8 cellular contexts compared by ENCODE assay signal in the genomic region with DNA sequence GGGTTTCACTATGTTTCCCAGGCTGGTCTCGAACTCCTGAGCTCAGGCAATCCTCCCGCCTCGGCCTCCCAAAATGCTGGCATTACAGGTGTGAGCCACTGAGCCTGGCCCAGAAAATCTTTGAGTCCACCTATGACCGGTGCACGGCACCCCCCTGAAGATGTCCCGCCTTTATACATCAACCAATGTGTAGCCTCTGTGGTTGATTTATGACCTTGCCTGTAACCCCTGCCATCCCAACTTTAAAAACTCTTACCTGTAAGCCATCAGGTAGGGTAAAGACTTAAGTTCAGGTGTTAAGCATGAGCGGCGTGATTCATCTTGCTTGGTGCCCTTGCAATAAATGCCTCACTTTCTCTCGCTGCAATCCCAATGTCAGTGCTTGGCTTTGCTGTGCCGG.
"Had no signal": no experiment of that assay in that cellular context is flagged by ENCODE, and none has a peak within 500 bp of the region (broad histone marks: within the 10 kb centered on the region; RNA-seq: fewer than 3 reads in every experiment).

No MANE protein-coding gene starts in this region.

- ATAC-seq: GM12878 had no signal

- H3K4me3 ChIP-seq: GM12878 had no signal

- DNase-seq: GDM1, GF-D8 had no signal

- FAIRE-seq: G401.6, GM12878, GM12891, GM12892, GM18507, GM19239 had no signal
